8 cellular contexts compared by ENCODE assay signal in genomic region chr4:143773998-143774898, GRCh38.
A peak's percentile ranks its signal among the peaks of the same experiment; 100 is the strongest.
DNase-seq lines count a peak whose midpoint lies in the region; ATAC-seq lines count a peak whose summit lies in the region.

No MANE protein-coding gene starts in this region.

- H3K4me1 Mint-ChIP-seq in effector memory CD8-positive, alpha-beta T cell (ENCODE audit: low read depth in 2 of 2): no peaks in the 10 kb centered on the region
- peaks cover 0 to 2% (median 0%) of the 10 kb centered on the region in 4 donors for H3K4me1 Mint-ChIP-seq in naive thymus-derived CD8-positive, alpha-beta T cell

- POLR2A ChIA-PET in naive thymus-derived CD8-positive, alpha-beta T cell (lab: Charles Lee): no interaction called here

- H3K27ac Mint-ChIP-seq in effector memory CD8-positive, alpha-beta T cell: no peak overlapping the region
- H3K27ac Mint-ChIP-seq in naive thymus-derived CD8-positive, alpha-beta T cell: no peak overlapping the region

- no peaks in the 10 kb centered on the region for H3K36me3 Mint-ChIP-seq in effector memory CD8-positive, alpha-beta T cell (ENCODE audit: insufficient read depth)
- no peaks in the 10 kb centered on the region for H3K36me3 Mint-ChIP-seq in naive thymus-derived CD8-positive, alpha-beta T cell

- no peaks in the 10 kb centered on the region for H3K27me3 ChIP-seq in aorta (ENCODE audit: control insufficient read depth in 1 of 2, insufficient read depth in 2 of 2, low read length in 1 of 2)

- no peaks in the 10 kb centered on the region for H3K27me3 Mint-ChIP-seq in effector memory CD8-positive, alpha-beta T cell
- H3K27me3 Mint-ChIP-seq in naive thymus-derived CD8-positive, alpha-beta T cell: peaks cover 0 to 18% (median 3%) of the 10 kb centered on the region in 5 donors

- H3K9me3 ChIP-seq in aorta (ENCODE audit: control insufficient read depth, low read length): no peaks in the 10 kb centered on the region

- no peaks in the 10 kb centered on the region for H3K9me3 Mint-ChIP-seq in effector memory CD8-positive, alpha-beta T cell
- peaks cover 0 to 8% (median 0%) of the 10 kb centered on the region in 9 donors for H3K9me3 Mint-ChIP-seq in naive thymus-derived CD8-positive, alpha-beta T cell

- no peak overlapping the region for H3K27ac ChIP-seq in aorta (ENCODE audit: low read depth in 1 of 2, low read length in 2 of 2)

- no peaks in the 10 kb centered on the region for H3K4me1 ChIP-seq in aorta (ENCODE audit: control insufficient read depth in 1 of 2, insufficient read depth in 2 of 2, low read length in 2 of 2)

- no peak overlapping the region for H3K4me3 Mint-ChIP-seq in effector memory CD8-positive, alpha-beta T cell
- H3K4me3 Mint-ChIP-seq in naive thymus-derived CD8-positive, alpha-beta T cell: no peak overlapping the region

- ATAC-seq in GM21737 (IDR thresholded peaks at IDR 0.05; ENCODE audit: unreplicated experiment): peak; percentile 100
- peak; percentile 26 for ATAC-seq in effector memory CD8-positive, alpha-beta T cell (replicated peaks)
- ATAC-seq in naive thymus-derived CD8-positive, alpha-beta T cell: peak; percentile 51 to 72
- ATAC-seq in aorta (ENCODE audit: low FRiP score): peak; percentile 52

- WGBS in aorta, 2 donors: 70 to 83% methylated on average over 8 of the region's 8 CpGs

- peak; percentile 11 for DNase-seq in activated T-cell treated with anti-CD3 and anti-CD28 coated beads for 1 hour (ENCODE audit: low read depth)
- no peak for DNase-seq in activated T-cell treated with anti-CD3 and anti-CD28 coated beads, Interleukin-2, amount 50 U/mL, for 1 hour
- peak; percentile 12 for DNase-seq in HuH-7 (ENCODE audit: low spot score)
- DNase-seq in T follicular helper cell (ENCODE audit: low read depth): peak; percentile 3
- peak in 1 of 3 experiments; percentile 1 for DNase-seq in effector memory CD8-positive, alpha-beta T cell
- peak in 8 of 10 donors; percentile 6 to 70 (median 20) for DNase-seq in naive thymus-derived CD8-positive, alpha-beta T cell
- no peak for DNase-seq in aorta

- H3K4me3 ChIP-seq in aorta (ENCODE audit: low read length in 2 of 2): no peak overlapping the region

- H3K36me3 ChIP-seq in aorta (ENCODE audit: control insufficient read depth in 1 of 2, insufficient read depth in 2 of 2, low read length in 1 of 2): no peaks in the 10 kb centered on the region

- intact Hi-C loops in aorta (cut with DNase I): no loop called here

Comparison
In these comparisons a context has a peak if more than half of its experiments do, and no peak if none do; other contexts are left out.
1. DNase-seq: peak in activated T-cell treated with anti-CD3 and anti-CD28 coated beads for 1 hour (single experiment), HuH-7 (single experiment), T follicular helper cell (single experiment) and naive thymus-derived CD8-positive, alpha-beta T cell (8 of 10); none in activated T-cell treated with anti-CD3 and anti-CD28 coated beads, Interleukin-2, amount 50 U/mL, for 1 hour (single experiment) and aorta (0 of 2).
2. ATAC-seq: peak in every context shown above with its lines; median percentile 100 in GM21737; 62 in naive thymus-derived CD8-positive, alpha-beta T cell; 52 in aorta; 26 in effector memory CD8-positive, alpha-beta T cell.